In the genomic region with DNA sequence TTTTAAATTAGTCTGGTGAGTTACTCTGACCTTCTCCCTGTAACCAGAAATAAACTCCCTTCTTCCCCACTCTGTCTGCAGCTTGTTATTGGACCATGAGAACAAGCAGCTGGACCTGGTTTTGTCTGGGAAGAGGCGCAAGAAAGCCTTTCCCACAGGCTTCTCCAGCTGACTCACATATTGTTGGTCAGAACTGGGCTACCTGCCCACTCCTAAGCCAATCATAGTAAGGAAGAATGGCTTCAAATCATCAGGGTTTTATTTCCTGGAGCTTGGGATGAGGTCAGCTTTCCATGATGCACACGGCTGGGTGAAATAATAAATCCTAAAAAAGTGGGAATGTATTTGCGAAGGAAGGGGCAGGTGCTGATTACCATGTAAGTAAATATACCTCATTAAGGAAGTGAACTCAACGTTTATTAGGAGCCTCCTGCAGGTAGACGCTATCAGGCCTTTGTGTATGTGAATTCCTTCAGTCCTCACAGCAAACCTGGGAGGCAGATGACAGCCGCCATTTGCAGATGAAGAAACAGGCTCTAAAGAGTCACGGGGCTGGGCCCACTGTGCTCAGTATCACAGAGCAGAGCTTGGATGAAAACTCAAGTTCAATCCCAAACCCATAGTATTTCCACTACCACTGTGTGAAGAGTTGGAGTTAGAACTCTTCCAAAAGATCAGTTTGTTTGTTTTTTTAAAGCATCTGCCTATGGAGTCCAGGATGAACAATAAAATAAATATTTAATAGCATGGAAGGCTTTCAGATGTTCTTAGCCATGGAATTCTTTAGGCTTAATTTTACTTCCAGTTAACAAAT, we compare ENCODE assay signal across 8 cellular contexts. TPM values are rescaled to one million over a fixed set of nuclear protein-coding genes. Genes with fewer than 3 reads are reported as not detected.
DNase-seq lines count a peak whose midpoint lies in the region; ATAC-seq and TF ChIP-seq lines count a peak whose summit lies in the region.

No MANE protein-coding gene starts in this region.

- H3K27ac ChIP-seq in PC-9 (peak overlapping the region; percentile 24; the same call in 1 of the 2 replicates), esophagus squamous epithelium (peak overlapping the region; percentile 60 to 95 (median 82))

- CTCF ChIA-PET in BJ (lab: Yijun Ruan, JAX) (interaction anchor here (0.7 to 1.3 kb wide), 4 partner anchors 32 to 202 kb away, joined by 3 to 7 read pairs (median 4); no protein-coding TSS in a partner anchor), PC-9 (lab: Charles Lee) (no interaction called here)

- H3K4me1 ChIP-seq in PC-9 (replicated peaks; ENCODE audit: insufficient read depth) (no peaks in the 10 kb centered on the region; the same call in 1 of the 2 replicates), esophagus squamous epithelium (peaks cover 28 to 63% (median 48%) of the 10 kb centered on the region in 3 donors)

- ATAC-seq in HG03457 (IDR thresholded peaks at IDR 0.05; ENCODE audit: unreplicated experiment): no peak

- DNase-seq in BJ (ENCODE audit: low read depth) (peak; percentile 100), PC-9 (peak; percentile 63 to 67), esophagus squamous epithelium (lab: John Stamatoyannopoulos, UW) (no peak), non-pigmented ciliary epithelial cell (ENCODE audit: low read depth) (peak; percentile 99), GM10266 (ENCODE audit: extremely low spot score) (no peak), NCI-H1436 (lab: John Stamatoyannopoulos, UW) (no peak), NCI-H345 (lab: John Stamatoyannopoulos, UW) (no peak)

- intact Hi-C loops in PC-9 (cut with micrococcal nuclease; ENCODE audit: unreplicated experiment): no loop called here
- intact Hi-C loops in esophagus squamous epithelium (cut with DNase I): no loop called here

- H2AFZ ChIP-seq in PC-9: no peak overlapping the region

- no peaks in the 10 kb centered on the region for H3K9me3 ChIP-seq in PC-9 (ENCODE audit: insufficient read depth, low read depth)
- H3K9me3 ChIP-seq in esophagus squamous epithelium: no peaks in the 10 kb centered on the region

- TF ChIP-seq CTCF in BJ (IDR thresholded peaks at IDR 0.05; ENCODE audit: insufficient read depth, low read depth, low read length): no peak
- no peak for TF ChIP-seq CTCF in PC-9 (conservative IDR thresholded peaks at IDR 0.05)
- peak in 1 of 6 experiments; percentile 11 for TF ChIP-seq CTCF in esophagus squamous epithelium (IDR thresholded peaks at IDR 0.05)
- no peak for TF ChIP-seq CTCF in GM10266 (IDR thresholded peaks at IDR 0.05; ENCODE audit: control insufficient read depth, insufficient read depth, low read depth, missing control alignments)

- no peaks in the 10 kb centered on the region for H3F3A ChIP-seq in PC-9 (ENCODE audit: insufficient read depth, low read depth)

- BruUV-seq in PC-9 (replicated peaks; lab: Mats Ljungman, UMichigan): TSS peak; percentile 52

- H3K36me3 ChIP-seq in BJ (ENCODE audit: control insufficient read depth, insufficient read depth, low read length): no peaks in the 10 kb centered on the region
- H3K36me3 ChIP-seq in PC-9 (ENCODE audit: low read depth): no peaks in the 10 kb centered on the region
- no peaks in the 10 kb centered on the region for H3K36me3 ChIP-seq in esophagus squamous epithelium

- H4K20me1 ChIP-seq in PC-9 (ENCODE audit: insufficient read depth): no peaks in the 10 kb centered on the region

- H3K27me3 ChIP-seq in BJ (ENCODE audit: control insufficient read depth, insufficient read depth, low read length) (no peaks in the 10 kb centered on the region), PC-9 (ENCODE audit: insufficient read depth, low read depth) (no peaks in the 10 kb centered on the region), esophagus squamous epithelium (no peaks in the 10 kb centered on the region)

- WGBS in esophagus squamous epithelium, 2 donors: 34 to 40% methylated on average over 6 to 7 of the region's 7 CpGs

- no peaks in the 10 kb centered on the region for H3K9me2 ChIP-seq in PC-9 (ENCODE audit: insufficient read depth)

- no peak overlapping the region for H3K4me2 ChIP-seq in PC-9

- TF ChIP-seq POLR2A in esophagus squamous epithelium (IDR thresholded peaks at IDR 0.05): no peak

- POLR2A ChIA-PET in BJ (lab: Charles Lee): no interaction called here
- POLR2A ChIA-PET in PC-9 (lab: Charles Lee; ENCODE audit: unreplicated experiment): interaction anchor here (0.6 to 0.7 kb wide), 2 partner anchors 70 to 147 kb away, joined by 3 to 5 read pairs; no protein-coding TSS in a partner anchor

- no peaks in the 10 kb centered on the region for H3K79me2 ChIP-seq in PC-9 (ENCODE audit: low read depth)

- H3K4me3 ChIP-seq in BJ (ENCODE audit: low read depth, low read length): peak overlapping the region; percentile 20
- no peak overlapping the region for H3K4me3 ChIP-seq in PC-9
- peak overlapping the region in 2 of 4 donors; percentile 26 to 60 for H3K4me3 ChIP-seq in esophagus squamous epithelium

RNA-seq across cellular contexts. Expression of a gene that starts 32.7 kb away (rescaled TPM):
- 4.6 and 7.5 TPM in 2 replicates for polyA plus RNA-seq in BJ (2011; rRNA removed)
- 2.6 and 4.0 TPM in 2 replicates for polyA minus RNA-seq in BJ (2011; rRNA and poly(A)+ RNA removed)
- total RNA-seq in PC-9 (2021) (15.5 TPM in 2 replicates), esophagus squamous epithelium (10 to 100 TPM in 2 of 4 donors, 1 to 10 TPM in 2; 7.1 to 15.6 (median 11.0) TPM)

RNA-seq across cellular contexts. Expression of a gene that starts 54.6 kb away (rescaled TPM):
- 61.8 and 82.5 TPM in 2 replicates for polyA plus RNA-seq in BJ (2011; rRNA removed)
- polyA minus RNA-seq in BJ (2011; rRNA and poly(A)+ RNA removed): 92.2 and 118 TPM in 2 replicates
- total RNA-seq in PC-9 (2021) (68.0 and 90.9 TPM in 2 replicates), esophagus squamous epithelium (10 to 100 TPM; 48.5 to 93.8 (median 54.1) TPM)

RNA-seq across cellular contexts. Expression of a gene that starts 54.9 kb away (rescaled TPM):
- 5.2 and 7.4 TPM in 2 replicates for polyA plus RNA-seq in BJ (2011; rRNA removed)
- polyA minus RNA-seq in BJ (2011; rRNA and poly(A)+ RNA removed): 6.1 and 10.9 TPM in 2 replicates
- 9.8 and 12.2 TPM in 2 replicates for total RNA-seq in PC-9 (2021)
- 10 to 100 TPM in 1 of 4 donors, 1 to 10 TPM in 3; 2.8 to 10.9 (median 5.1) TPM for total RNA-seq in esophagus squamous epithelium

Comparison
In these comparisons a context has a peak if more than half of its experiments do, and no peak if none do; other contexts are left out.
1. DNase-seq: peak in BJ (single experiment), PC-9 (2 of 2) and non-pigmented ciliary epithelial cell (single experiment); none in esophagus squamous epithelium (single experiment), GM10266 (single experiment), NCI-H1436 (single experiment) and NCI-H345 (single experiment).